Comparison of ENCODE assay signal across 8 cellular contexts in the genomic region with DNA sequence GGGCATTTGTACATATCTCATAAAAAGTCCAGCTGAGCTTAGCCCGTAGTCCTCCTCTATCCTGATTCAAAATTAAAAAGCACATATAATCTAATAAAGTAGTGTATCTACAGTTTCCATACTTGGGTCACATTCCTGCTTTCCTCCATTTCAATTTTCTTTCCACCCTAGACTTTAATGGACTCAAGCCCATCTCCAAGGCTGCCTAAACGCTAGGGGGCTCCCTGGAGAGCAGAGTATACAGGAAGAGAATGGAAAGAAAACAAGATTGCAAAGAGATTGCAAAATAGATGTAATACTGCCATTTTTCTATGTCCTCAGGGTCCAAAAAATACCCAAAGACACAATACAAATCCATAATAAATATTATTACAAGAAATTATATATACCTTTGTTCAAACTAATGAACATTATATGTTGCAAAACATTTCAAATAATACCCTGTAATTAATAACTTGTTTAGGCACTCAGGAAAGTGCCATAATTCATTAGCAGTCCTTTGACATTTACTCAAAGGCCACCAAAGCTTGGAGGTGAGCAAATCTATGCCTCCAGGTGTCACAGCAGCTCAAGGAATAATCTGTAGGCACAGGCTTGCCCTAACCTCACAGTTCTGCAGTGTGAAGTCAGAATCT. TPM values are rescaled to one million over a fixed set of nuclear protein-coding genes. Genes with fewer than 3 reads are reported as not detected.
A peak's percentile ranks its signal among the peaks of the same experiment; 100 is the strongest.
DNase-seq lines count a peak whose midpoint lies in the region; ATAC-seq and TF ChIP-seq lines count a peak whose summit lies in the region.

No MANE protein-coding gene starts in this region.

- peaks cover 15% of the 10 kb centered on the region for H3K36me3 Mint-ChIP-seq in activated T-helper 1 cell treated with anti-CD3 and anti-CD28 coated beads, Interleukin-12 subunit alpha, Interleukin-12 subunit beta, Interleukin-2, Interleukin-4 antibody, amounts not matched to agents 30 ng/mL and 10 ng/mL and 1 ng/mL, durations not matched to agents 14 hours and 24 hours and 36 hours (ENCODE audit: low read depth)

- intact Hi-C loops in activated T-helper 1 cell treated with anti-CD3 and anti-CD28 coated beads, Interleukin-12 subunit alpha, Interleukin-12 subunit beta, Interleukin-2, Interleukin-4 antibody, amounts not matched to agents 30 ng/mL and 10 ng/mL and 1 ng/mL, durations not matched to agents 14 hours and 24 hours and 36 hours (cut with micrococcal nuclease), result loop anchor here (1.0 to 10.0 kb wide), 5 partner anchors 18 to 1508 kb away; partner anchors contain the start of genes GCLC, GSTA4 and LRRC1

- peak; percentile 84 for DNase-seq in DMS114 treated with DMSO at 0.1 percent for 48 hours (lab: John Stamatoyannopoulos, UW; ENCODE audit: unreplicated experiment)
- DNase-seq in KG1 (lab: John Stamatoyannopoulos, UW), result peak; percentile 14
- DNase-seq in OCI-M1 (lab: John Stamatoyannopoulos, UW), result peak; percentile 97
- peak; percentile 49 for DNase-seq in activated T-helper 1 cell treated with anti-CD3 and anti-CD28 coated beads, Interleukin-12 subunit alpha, Interleukin-12 subunit beta, Interleukin-2, Interleukin-4 antibody, amounts not matched to agents 30 ng/mL and 10 ng/mL and 1 ng/mL, durations not matched to agents 14 hours and 24 hours and 36 hours (ENCODE audit: low spot score)
- DNase-seq in foreskin fibroblast, result peak; percentile 49 to 86
- no peak for DNase-seq in mesenteric fat pad (ENCODE audit: low spot score)

- no peaks in the 10 kb centered on the region for H3K9me3 ChIP-seq in parathyroid adenoma (ENCODE audit: control insufficient read depth, low read length)

- H3K4me1 ChIP-seq in parathyroid adenoma, result peaks cover 6% of the 10 kb centered on the region

- peak overlapping the region; percentile 52 for H2AFZ ChIP-seq in parathyroid adenoma

- H3K27ac Mint-ChIP-seq in activated T-helper 1 cell treated with anti-CD3 and anti-CD28 coated beads, Interleukin-12 subunit alpha, Interleukin-12 subunit beta, Interleukin-2, Interleukin-4 antibody, amounts not matched to agents 30 ng/mL and 10 ng/mL and 1 ng/mL, durations not matched to agents 14 hours and 24 hours and 36 hours, result peak overlapping the region; percentile 16

- H3K4me3 ChIP-seq in foreskin fibroblast (ENCODE audit: low read depth in 1 of 2, low read length in 2 of 2), result no peak overlapping the region
- H3K4me3 ChIP-seq in parathyroid adenoma (ENCODE audit: low read depth, low read length), result no peak overlapping the region

- H3K9me3 Mint-ChIP-seq in activated T-helper 1 cell treated with anti-CD3 and anti-CD28 coated beads, Interleukin-12 subunit alpha, Interleukin-12 subunit beta, Interleukin-2, Interleukin-4 antibody, amounts not matched to agents 30 ng/mL and 10 ng/mL and 1 ng/mL, durations not matched to agents 14 hours and 24 hours and 36 hours, result no peaks in the 10 kb centered on the region

- peaks cover 3% of the 10 kb centered on the region for H3K27me3 Mint-ChIP-seq in activated T-helper 1 cell treated with anti-CD3 and anti-CD28 coated beads, Interleukin-12 subunit alpha, Interleukin-12 subunit beta, Interleukin-2, Interleukin-4 antibody, amounts not matched to agents 30 ng/mL and 10 ng/mL and 1 ng/mL, durations not matched to agents 14 hours and 24 hours and 36 hours (ENCODE audit: insufficient read depth)

- H3K4me2 ChIP-seq in parathyroid adenoma (ENCODE audit: low read length), result no peak overlapping the region

- no peaks in the 10 kb centered on the region for H3K79me2 ChIP-seq in parathyroid adenoma

- no peak for ATAC-seq in HG03159 (IDR thresholded peaks at IDR 0.05; ENCODE audit: unreplicated experiment)

- H3K4me1 Mint-ChIP-seq in activated T-helper 1 cell treated with anti-CD3 and anti-CD28 coated beads, Interleukin-12 subunit alpha, Interleukin-12 subunit beta, Interleukin-2, Interleukin-4 antibody, amounts not matched to agents 30 ng/mL and 10 ng/mL and 1 ng/mL, durations not matched to agents 14 hours and 24 hours and 36 hours (ENCODE audit: low read depth), result peaks cover 35% of the 10 kb centered on the region

- H3K27ac ChIP-seq in parathyroid adenoma, result no peak overlapping the region

- H3K4me3 Mint-ChIP-seq in activated T-helper 1 cell treated with anti-CD3 and anti-CD28 coated beads, Interleukin-12 subunit alpha, Interleukin-12 subunit beta, Interleukin-2, Interleukin-4 antibody, amounts not matched to agents 30 ng/mL and 10 ng/mL and 1 ng/mL, durations not matched to agents 14 hours and 24 hours and 36 hours, result no peak overlapping the region

- no peak overlapping the region for H3K9ac ChIP-seq in parathyroid adenoma

- H3K27me3 ChIP-seq in parathyroid adenoma (ENCODE audit: control insufficient read depth, insufficient read depth, low read length), result no peaks in the 10 kb centered on the region

- TF ChIP-seq CTCF in foreskin fibroblast (IDR thresholded peaks at IDR 0.05; ENCODE audit: low read depth, low read length) (peak; percentile 92), parathyroid adenoma (IDR thresholded peaks at IDR 0.05) (peak; percentile 56)

- no peaks in the 10 kb centered on the region for H3K36me3 ChIP-seq in parathyroid adenoma (ENCODE audit: control insufficient read depth, insufficient read depth, low read length)

RNA-seq across cellular contexts. Expression of gene MCM3, which starts 2.4 kb away (rescaled TPM):
- 212 and 214 TPM in 2 replicates for total RNA-seq in activated T-helper 1 cell treated with anti-CD3 and anti-CD28 coated beads, Interleukin-12 subunit alpha, Interleukin-12 subunit beta, Interleukin-2, Interleukin-4 antibody, amounts not matched to agents 30 ng/mL and 10 ng/mL and 1 ng/mL, durations not matched to agents 14 hours and 24 hours and 36 hours
- 22.2 TPM for total RNA-seq in mesenteric fat pad

RNA-seq across cellular contexts. Expression of gene IL17F, which starts 42.6 kb away (rescaled TPM):
- 0.27 TPM in 1 of 2 replicates, not detected in the other for total RNA-seq in activated T-helper 1 cell treated with anti-CD3 and anti-CD28 coated beads, Interleukin-12 subunit alpha, Interleukin-12 subunit beta, Interleukin-2, Interleukin-4 antibody, amounts not matched to agents 30 ng/mL and 10 ng/mL and 1 ng/mL, durations not matched to agents 14 hours and 24 hours and 36 hours
- total RNA-seq in mesenteric fat pad, result not detected
